ENCODE assay signal across 20 cellular contexts in the genomic region with DNA sequence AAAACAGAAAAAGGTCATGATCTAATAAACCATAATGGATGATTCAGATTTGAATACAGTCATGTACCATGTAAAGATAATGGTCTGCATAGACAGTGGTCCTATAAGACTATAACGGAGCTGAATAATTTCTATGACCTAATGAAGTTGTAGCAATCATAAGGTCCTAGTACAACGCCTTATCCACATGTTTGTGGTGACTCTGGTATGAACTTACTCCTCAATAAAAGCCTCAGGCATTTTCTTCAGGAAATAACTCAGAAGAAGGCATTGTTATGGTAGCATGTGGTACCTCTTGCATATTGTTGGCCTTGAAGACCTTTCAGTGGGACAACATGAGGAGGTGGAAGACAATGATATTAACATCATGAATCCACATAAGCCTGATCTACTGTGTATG.
"Had no signal": no experiment of that assay in that cellular context is flagged by ENCODE, and none has a peak within 500 bp of the region (broad histone marks: within the 10 kb centered on the region; RNA-seq: fewer than 3 reads in every experiment).

No MANE protein-coding gene starts in this region.

- H3K4me1 Mint-ChIP-seq: activated naive CD4-positive, alpha-beta T cell treated with anti-CD3 and anti-CD28 coated beads, Interleukin-2, amount 10 ng/mL, durations not matched to agents 7 days and 5 days; naive B cell; stimulated activated naive CD8-positive, alpha-beta T cell treated with anti-CD3 and anti-CD28 coated beads, Interleukin-15, amount 100 ng/mL, for 72 hours had no signal

- H3K4me3 Mint-ChIP-seq: activated naive CD4-positive, alpha-beta T cell treated with anti-CD3 and anti-CD28 coated beads, Interleukin-2, amount 10 ng/mL, durations not matched to agents 7 days and 5 days; activated T-cell treated with anti-CD3 and anti-CD28 coated beads, Interleukin-2, amount 50 U/mL, for 24 hours; naive B cell; stimulated activated naive CD8-positive, alpha-beta T cell treated with anti-CD3 and anti-CD28 coated beads, Interleukin-15, amount 100 ng/mL, for 72 hours had no signal

- H3K27me3 Mint-ChIP-seq: activated naive CD4-positive, alpha-beta T cell treated with anti-CD3 and anti-CD28 coated beads, Interleukin-2, amount 10 ng/mL, durations not matched to agents 7 days and 5 days; activated T-cell treated with anti-CD3 and anti-CD28 coated beads, Interleukin-2, amount 50 U/mL, for 24 hours; naive B cell; stimulated activated naive CD8-positive, alpha-beta T cell treated with anti-CD3 and anti-CD28 coated beads, Interleukin-15, amount 100 ng/mL, for 72 hours had no signal

- H3K27ac Mint-ChIP-seq: activated naive CD4-positive, alpha-beta T cell treated with anti-CD3 and anti-CD28 coated beads, Interleukin-2, amount 10 ng/mL, durations not matched to agents 7 days and 5 days; activated T-cell treated with anti-CD3 and anti-CD28 coated beads, Interleukin-2, amount 50 U/mL, for 24 hours; naive B cell; stimulated activated naive CD8-positive, alpha-beta T cell treated with anti-CD3 and anti-CD28 coated beads, Interleukin-15, amount 100 ng/mL, for 72 hours had no signal

- H3K9me3 ChIP-seq: esophagus muscularis mucosa, gastrocnemius medialis, heart right ventricle, lower lobe of right lung, upper lobe of left lung had no signal

- H3K36me3 ChIP-seq: esophagus muscularis mucosa, gastrocnemius medialis, heart right ventricle, lower lobe of right lung, upper lobe of left lung had no signal

- H3K79me2 ChIP-seq: parathyroid adenoma had no signal

- H3K36me3 Mint-ChIP-seq: activated naive CD4-positive, alpha-beta T cell treated with anti-CD3 and anti-CD28 coated beads, Interleukin-2, amount 10 ng/mL, durations not matched to agents 7 days and 5 days; naive B cell had no signal

- H3K9ac ChIP-seq: parathyroid adenoma had no signal

- H3K4me1 ChIP-seq: esophagus muscularis mucosa, gastrocnemius medialis, heart right ventricle, lower lobe of right lung, parathyroid adenoma, upper lobe of left lung had no signal

- H3K27ac ChIP-seq: esophagus muscularis mucosa, gastrocnemius medialis, heart right ventricle, lower lobe of right lung, parathyroid adenoma, upper lobe of left lung had no signal

- H3K27me3 ChIP-seq: esophagus muscularis mucosa, gastrocnemius medialis, upper lobe of left lung had no signal

- H2AFZ ChIP-seq: parathyroid adenoma had no signal

- DNase-seq: activated CD4-positive, alpha-beta T cell treated with anti-CD3 and anti-CD28 coated beads, Interleukin-2, amount 50 U/mL, for 4 hours; activated CD4-positive, CD25-positive, alpha-beta regulatory T cell treated with anti-CD3 and anti-CD28 coated beads, Interleukin-2, amount 50 U/mL, for 72 hours; activated naive CD4-positive, alpha-beta T cell treated with anti-CD3 and anti-CD28 coated beads, Interleukin-2, amount 10 ng/mL, durations not matched to agents 7 days and 5 days; activated T-cell treated with anti-CD3 and anti-CD28 coated beads, Interleukin-2, amount 50 U/mL, for 24 hours; amniotic stem cell; effector CD4-positive, alpha-beta T cell; gastrocnemius medialis; heart right ventricle; left colon; lower lobe of right lung; naive B cell; stimulated activated CD4-positive, alpha-beta T cell treated with anti-CD3 and anti-CD28 coated beads, Interleukin-1b, Interleukin-23, amount 100 ng/mL, for 48 hours; stimulated activated naive CD8-positive, alpha-beta T cell treated with anti-CD3 and anti-CD28 coated beads, Interleukin-15, amount 100 ng/mL, for 72 hours; T-helper 1 cell; T1000; upper lobe of left lung had no signal

- FAIRE-seq: colon had no signal

- H3K4me3 ChIP-seq: esophagus muscularis mucosa, gastrocnemius medialis, heart right ventricle, lower lobe of right lung, upper lobe of left lung had no signal

- H3K9me3 Mint-ChIP-seq: activated naive CD4-positive, alpha-beta T cell treated with anti-CD3 and anti-CD28 coated beads, Interleukin-2, amount 10 ng/mL, durations not matched to agents 7 days and 5 days had no signal

- ATAC-seq: gastrocnemius medialis; heart right ventricle; left colon; lower lobe of right lung; SK-N-SH treated with all-trans-retinoic acid at 6 μM for 48 hours; stimulated activated naive CD8-positive, alpha-beta T cell treated with anti-CD3 and anti-CD28 coated beads, Interleukin-15, amount 100 ng/mL, for 72 hours had no signal
